In the genomic region with DNA sequence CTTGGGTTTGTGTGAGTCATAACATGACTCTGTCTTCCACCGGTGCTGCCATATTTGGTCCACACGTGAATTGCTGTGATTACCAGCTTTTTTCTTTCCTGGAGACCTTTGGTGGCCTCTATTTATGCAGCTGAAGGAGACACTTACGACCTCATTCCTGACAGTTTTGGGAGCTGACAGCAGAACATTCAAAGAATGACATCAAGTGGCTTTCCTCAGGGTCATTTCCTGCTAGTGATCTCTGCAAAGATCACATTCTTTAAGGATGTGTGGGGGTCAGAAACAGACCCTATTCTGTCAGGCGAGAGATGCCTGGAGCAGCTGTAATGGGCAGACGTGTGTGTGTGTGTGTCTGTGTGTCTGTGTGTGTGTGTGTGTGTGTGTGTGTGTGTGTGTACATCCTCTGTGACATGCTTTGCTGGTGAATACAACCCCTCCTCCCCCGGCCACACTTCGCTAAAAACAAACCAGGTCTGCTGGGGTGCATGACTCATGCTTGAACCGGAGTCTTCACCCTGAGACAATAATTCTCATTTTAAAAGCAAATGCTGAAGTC, we compare ENCODE assay signal across 8 cellular contexts.
DNase-seq lines count a peak whose midpoint lies in the region; ATAC-seq and TF ChIP-seq lines count a peak whose summit lies in the region.

No MANE protein-coding gene starts in this region.

- no peak overlapping the region for H3K4me3 Mint-ChIP-seq in activated CD8-positive, alpha-beta T cell treated with anti-CD3 and anti-CD28 coated beads, Interleukin-2, amount 10 ng/mL, durations not matched to agents 7 days and 5 days

- CTCF ChIA-PET in activated CD8-positive, alpha-beta T cell treated with anti-CD3 and anti-CD28 coated beads, Interleukin-2, amount 10 ng/mL, durations not matched to agents 7 days and 5 days (lab: Charles Lee): interaction anchor here (1.0 to 4.7 kb wide), 5 partner anchors 77 to 956 kb away, joined by 3 to 42 read pairs (median 11); partner anchors contain the start of gene EDN1

- peaks cover 58% of the 10 kb centered on the region for H3K4me1 ChIP-seq in left ventricle myocardium inferior

- no peaks in the 10 kb centered on the region for H3K27me3 ChIP-seq in left ventricle myocardium inferior (ENCODE audit: low read depth)

- no peaks in the 10 kb centered on the region for H3K36me3 ChIP-seq in left ventricle myocardium inferior

- H3K27me3 Mint-ChIP-seq in activated CD8-positive, alpha-beta T cell treated with anti-CD3 and anti-CD28 coated beads, Interleukin-2, amount 10 ng/mL, durations not matched to agents 7 days and 5 days (ENCODE audit: low read depth): peaks cover 10% of the 10 kb centered on the region

- POLR2A ChIA-PET in activated CD8-positive, alpha-beta T cell treated with anti-CD3 and anti-CD28 coated beads, Interleukin-2, amount 10 ng/mL, durations not matched to agents 7 days and 5 days (lab: Charles Lee): no interaction called here

- peak; percentile 74 for ATAC-seq in activated CD8-positive, alpha-beta T cell treated with anti-CD3 and anti-CD28 coated beads, Interleukin-2, amount 10 ng/mL, durations not matched to agents 7 days and 5 days
- ATAC-seq in HG02852 (IDR thresholded peaks at IDR 0.05; ENCODE audit: unreplicated experiment): no peak
- no peak for ATAC-seq in HG03196 (IDR thresholded peaks at IDR 0.05; ENCODE audit: unreplicated experiment)

- no peak overlapping the region for H3K4me3 ChIP-seq in left ventricle myocardium inferior

- no peaks in the 10 kb centered on the region for H3K36me3 Mint-ChIP-seq in activated CD8-positive, alpha-beta T cell treated with anti-CD3 and anti-CD28 coated beads, Interleukin-2, amount 10 ng/mL, durations not matched to agents 7 days and 5 days (ENCODE audit: low read depth)

- H3K4me1 Mint-ChIP-seq in activated CD8-positive, alpha-beta T cell treated with anti-CD3 and anti-CD28 coated beads, Interleukin-2, amount 10 ng/mL, durations not matched to agents 7 days and 5 days (ENCODE audit: low read depth): peaks cover 20% of the 10 kb centered on the region

- peak overlapping the region; percentile 19 for H3K27ac ChIP-seq in left ventricle myocardium inferior (replicated peaks)

- TF ChIP-seq CTCF in AG09319 (IDR thresholded peaks at IDR 0.05; ENCODE audit: low read depth, low read length) (no peak), left ventricle myocardium inferior (IDR thresholded peaks at IDR 0.05; ENCODE audit: borderline replicate concordance) (no peak)

- H3K9me3 Mint-ChIP-seq in activated CD8-positive, alpha-beta T cell treated with anti-CD3 and anti-CD28 coated beads, Interleukin-2, amount 10 ng/mL, durations not matched to agents 7 days and 5 days (ENCODE audit: insufficient read depth): no peaks in the 10 kb centered on the region

- H3K9me3 ChIP-seq in left ventricle myocardium inferior (replicated peaks): peaks cover 10% of the 10 kb centered on the region

- intact Hi-C loops in left ventricle myocardium inferior (cut with micrococcal nuclease): no loop called here

- peak; percentile 56 for DNase-seq in AG09319 (ENCODE audit: extremely low read depth, low read depth)
- peak; percentile 95 for DNase-seq in HT1080 (ENCODE audit: low read depth)
- DNase-seq in activated CD8-positive, alpha-beta T cell treated with anti-CD3 and anti-CD28 coated beads, Interleukin-2, amount 10 ng/mL, durations not matched to agents 7 days and 5 days: peak; percentile 67
- no peak for DNase-seq in left ventricle myocardium inferior
- peak; percentile 2 for DNase-seq in stimulated activated CD8-positive, alpha-beta memory T cell treated with anti-CD3 and anti-CD28 coated beads, Interleukin-12 subunit alpha, Interleukin-12 subunit beta, amount 100 ng/mL, for 1 hour (ENCODE audit: low read depth)
- DNase-seq in NCI-H128 (lab: John Stamatoyannopoulos, UW; ENCODE audit: unreplicated experiment): no peak

- H3K27ac Mint-ChIP-seq in activated CD8-positive, alpha-beta T cell treated with anti-CD3 and anti-CD28 coated beads, Interleukin-2, amount 10 ng/mL, durations not matched to agents 7 days and 5 days: no peak overlapping the region

Comparison
In these comparisons a context has a peak if more than half of its experiments do, and no peak if none do; other contexts are left out.
1. DNase-seq: peak in AG09319 (single experiment), HT1080 (single experiment), activated CD8-positive, alpha-beta T cell treated with anti-CD3 and anti-CD28 coated beads, Interleukin-2, amount 10 ng/mL, durations not matched to agents 7 days and 5 days (single experiment) and stimulated activated CD8-positive, alpha-beta memory T cell treated with anti-CD3 and anti-CD28 coated beads, Interleukin-12 subunit alpha, Interleukin-12 subunit beta, amount 100 ng/mL, for 1 hour (single experiment); none in left ventricle myocardium inferior (single experiment) and NCI-H128 (single experiment).